17 cellular contexts compared by ENCODE assay signal in the genomic region with DNA sequence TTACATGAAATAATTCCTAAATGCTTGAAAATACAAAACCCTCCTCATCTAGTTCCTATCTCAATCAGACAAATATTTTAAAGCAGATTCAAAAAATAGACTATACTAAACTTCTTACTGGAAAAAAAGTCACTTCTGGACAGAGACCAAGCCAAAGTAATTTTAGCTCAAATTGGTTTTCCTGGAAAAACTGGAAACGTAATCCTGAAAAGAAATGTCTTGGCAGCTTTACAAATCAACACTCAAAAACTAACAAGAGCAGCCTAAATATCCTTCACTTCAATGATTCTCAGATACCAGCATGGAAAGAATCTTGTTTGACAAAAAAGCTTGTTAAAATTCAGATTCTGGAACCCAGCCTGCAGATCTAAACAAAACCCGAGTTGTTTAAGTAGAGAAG. TPM values are rescaled to one million over a fixed set of nuclear protein-coding genes. Genes with fewer than 3 reads are reported as not detected.
DNase-seq lines count a peak whose midpoint lies in the region; ATAC-seq, FAIRE-seq and TF ChIP-seq lines count a peak whose summit lies in the region.
"Had no signal": no experiment of that assay in that cellular context is flagged by ENCODE, and none has a peak within 500 bp of the region (broad histone marks: within the 10 kb centered on the region; RNA-seq: fewer than 3 reads in every experiment).

No MANE protein-coding gene starts in this region.

- H3K4me1 Mint-ChIP-seq in progenitor cell of endocrine pancreas (ENCODE audit: low read depth) = no peaks in the 10 kb centered on the region
- peaks cover 26 to 44% (median 37%) of the 10 kb centered on the region in 3 donors for H3K4me1 Mint-ChIP-seq in CD8-positive, alpha-beta memory T cell
- peaks cover 30% of the 10 kb centered on the region for H3K4me1 Mint-ChIP-seq in activated naive CD4-positive, alpha-beta T cell treated with anti-CD3 and anti-CD28 coated beads, Interleukin-2, amount 10 ng/mL, durations not matched to agents 7 days and 5 days

- no peak overlapping the region for H2AFZ ChIP-seq in K562 (ENCODE audit: low read depth, low read length)

- no peak overlapping the region for H3K4me2 ChIP-seq in K562 (ENCODE audit: insufficient read depth, low read length)

- intact Hi-C loops in K562 (cut with micrococcal nuclease) (no loop called here), right lobe of liver (cut with DNase I) (no loop called here)

- CTCF ChIA-PET in K562 (lab: Yijun Ruan, JAX; ENCODE audit: low intra/inter-chr PET ratio) = no interaction called here
- CTCF ChIA-PET in CD8-positive, alpha-beta memory T cell (lab: Charles Lee) = no interaction called here
- CTCF ChIA-PET in activated naive CD4-positive, alpha-beta T cell treated with anti-CD3 and anti-CD28 coated beads, Interleukin-2, amount 10 ng/mL, durations not matched to agents 7 days and 5 days (lab: Charles Lee) = interaction anchor here (1.4 kb wide), 1 partner anchor 14 kb away, joined by 3 read pairs; no protein-coding TSS in a partner anchor

- no peaks in the 10 kb centered on the region for H3K9me1 ChIP-seq in K562 (ENCODE audit: control insufficient read depth, insufficient read depth, low read length)

- peaks cover 3% of the 10 kb centered on the region for H3K27me3 Mint-ChIP-seq in progenitor cell of endocrine pancreas
- peaks cover 0 to 3% of the 10 kb centered on the region in 2 donors for H3K27me3 Mint-ChIP-seq in CD8-positive, alpha-beta memory T cell
- peaks cover 11% of the 10 kb centered on the region for H3K27me3 Mint-ChIP-seq in activated naive CD4-positive, alpha-beta T cell treated with anti-CD3 and anti-CD28 coated beads, Interleukin-2, amount 10 ng/mL, durations not matched to agents 7 days and 5 days

- H3K27ac ChIP-seq in K562 (ENCODE audit: extremely low read depth, low read depth, low read length) = no peak overlapping the region
- H3K27ac ChIP-seq in right lobe of liver = peak overlapping the region in 1 of 3 donors; percentile 4
- no peak overlapping the region for H3K27ac ChIP-seq in CD8-positive, alpha-beta memory T cell (ENCODE audit: low read depth, low read length)
- H3K27ac ChIP-seq: C4-2B, pancreas, upper lobe of left lung had no signal

- no peak for ATAC-seq in K562
- ATAC-seq in right lobe of liver = peak in 3 of 4 donors; percentile 38 to 59 (median 41)
- ATAC-seq: pancreas had no signal

- no peak for TF ChIP-seq EP300 in K562 (IDR thresholded peaks at IDR 0.05; ENCODE audit: low read length)

- no TSS peak for BruUV-seq in K562 (replicated peaks; lab: Mats Ljungman, UMichigan)

- WGBS in K562 (ENCODE audit: insufficient coverage, low coverage, missing lambda C conversion rate) = 0% methylated on average over 2 of the region's 2 CpGs
- 18% methylated on average over 2 of the region's 2 CpGs for WGBS in right lobe of liver (ENCODE audit: insufficient coverage, low coverage, low lambda C conversion rate, missing lambda C conversion rate)

- TF ChIP-seq RAD21 in K562 (CRISPR knock-in tag; conservative IDR thresholded peaks at IDR 0.05 in 1 of 2, IDR thresholded peaks at IDR 0.05 in 1 of 2) = no peak

- no peaks in the 10 kb centered on the region for H3K79me2 ChIP-seq in K562 (ENCODE audit: control insufficient read depth, insufficient read depth, low read length)

- no peaks in the 10 kb centered on the region for H3K9me3 ChIP-seq in K562 (replicated peaks; ENCODE audit: control insufficient read depth, insufficient read depth, low read depth, low read length)
- H3K9me3 ChIP-seq in right lobe of liver = no peaks in the 10 kb centered on the region
- H3K9me3 ChIP-seq in CD8-positive, alpha-beta memory T cell (ENCODE audit: low read length) = no peaks in the 10 kb centered on the region
- H3K9me3 ChIP-seq: esophagus muscularis mucosa, pancreas, upper lobe of left lung had no signal

- H3K27me3 ChIP-seq in K562 (ENCODE audit: control insufficient read depth in 2 of 2, insufficient read depth in 2 of 2, low read length in 2 of 2) (peaks cover 9 to 16% of the 10 kb centered on the region in 2 experiments), right lobe of liver (no peaks in the 10 kb centered on the region)
- H3K27me3 ChIP-seq in CD8-positive, alpha-beta memory T cell (ENCODE audit: insufficient read depth, low read length, poor library complexity, severe bottlenecking) = no peaks in the 10 kb centered on the region
- H3K27me3 ChIP-seq: esophagus muscularis mucosa, pancreas, upper lobe of left lung had no signal

- in situ Hi-C loops in K562 (cut with MboI) = no loop called here

- H3K4me3 ChIP-seq in AG09309 (ENCODE audit: control insufficient read depth, low read depth, low read length) (no peak overlapping the region), K562 (no peak overlapping the region), right lobe of liver (no peak overlapping the region)
- H3K4me3 ChIP-seq in CD8-positive, alpha-beta memory T cell (ENCODE audit: low read length) = no peak overlapping the region
- H3K4me3 ChIP-seq: esophagus muscularis mucosa, pancreas, upper lobe of left lung had no signal

- FAIRE-seq in K562 (lab: Jason Lieb, UNC) (peak; percentile 19), GM12891 (lab: Jason Lieb, UNC) (no peak)
- FAIRE-seq: pancreas had no signal

- POLR2A ChIA-PET in K562 (lab: Yijun Ruan, JAX) = no interaction called here
- POLR2A ChIA-PET in CD8-positive, alpha-beta memory T cell (lab: Charles Lee) = no interaction called here

- TF ChIP-seq CTCF in AG09309 (IDR thresholded peaks at IDR 0.05; ENCODE audit: control insufficient read depth, insufficient read depth, low read depth, low read length, missing control alignments) (no peak), K562 (IDR thresholded peaks at IDR 0.05 in 2 of 3, conservative IDR thresholded peaks at IDR 0.05 in 1 of 3; ENCODE audit: insufficient read depth in 2 of 3, low read depth in 1 of 3, low read length in 3 of 3) (no peak), right lobe of liver (IDR thresholded peaks at IDR 0.05) (no peak), progenitor cell of endocrine pancreas (IDR thresholded peaks at IDR 0.05; ENCODE audit: unreplicated experiment) (no peak)

- H3K4me1 ChIP-seq in K562 (replicated peaks in 1 of 2; ENCODE audit: control insufficient read depth in 2 of 2, insufficient read depth in 2 of 2, low read length in 2 of 2) (no peaks in the 10 kb centered on the region; a peak in 1 of 5 replicates), right lobe of liver (peaks cover 0 to 10% (median 3%) of the 10 kb centered on the region in 4 donors)
- H3K4me1 ChIP-seq in CD8-positive, alpha-beta memory T cell (ENCODE audit: insufficient read depth, low read length) = peaks cover 31% of the 10 kb centered on the region
- H3K4me1 ChIP-seq: pancreas had no signal

- no peaks in the 10 kb centered on the region for H4K20me1 ChIP-seq in K562 (replicated peaks; ENCODE audit: control insufficient read depth, insufficient read depth, low read length)

- H3K36me3 ChIP-seq in K562 (ENCODE audit: control insufficient read depth, insufficient read depth, low read length) (no peaks in the 10 kb centered on the region), right lobe of liver (no peaks in the 10 kb centered on the region)
- no peaks in the 10 kb centered on the region for H3K36me3 ChIP-seq in CD8-positive, alpha-beta memory T cell (ENCODE audit: insufficient read depth, low read length)
- H3K36me3 ChIP-seq: esophagus muscularis mucosa, pancreas, upper lobe of left lung had no signal

- DNase-seq in AG09309 (ENCODE audit: low read depth) (peak; percentile 38), LHCN-M2 (ENCODE audit: low read depth) (peak; percentile 42), K562 (ENCODE audit: extremely low read depth in 1 of 4, low spot score in 3 of 4) (no peak), right lobe of liver (no peak), progenitor cell of endocrine pancreas (ENCODE audit: low spot score, unreplicated experiment) (no peak), GM12891 (ENCODE audit: insufficient read length, low spot score) (no peak)
- DNase-seq in CD8-positive, alpha-beta memory T cell = no peak
- no peak for DNase-seq in activated naive CD4-positive, alpha-beta T cell treated with anti-CD3 and anti-CD28 coated beads, Interleukin-2, amount 10 ng/mL, durations not matched to agents 7 days and 5 days
- DNase-seq: activated CD8-positive, alpha-beta memory T cell treated with anti-CD3 and anti-CD28 coated beads for 24 hours; midbrain; NCI-H1436 treated with DMSO at 0.1 percent for 48 hours; pancreas; stimulated activated CD8-positive, alpha-beta memory T cell treated with anti-CD3 and anti-CD28 coated beads, Interleukin-4, amount 100 ng/mL, for 48 hours; upper lobe of left lung had no signal

- H3K9me3 Mint-ChIP-seq in progenitor cell of endocrine pancreas (ENCODE audit: low read depth) = no peaks in the 10 kb centered on the region
- no peaks in the 10 kb centered on the region for H3K9me3 Mint-ChIP-seq in CD8-positive, alpha-beta memory T cell
- no peaks in the 10 kb centered on the region for H3K9me3 Mint-ChIP-seq in activated naive CD4-positive, alpha-beta T cell treated with anti-CD3 and anti-CD28 coated beads, Interleukin-2, amount 10 ng/mL, durations not matched to agents 7 days and 5 days

- TF ChIP-seq POLR2A in K562 (conservative IDR thresholded peaks at IDR 0.05) = no peak
- TF ChIP-seq POLR2A in right lobe of liver (IDR thresholded peaks at IDR 0.05) = no peak
- TF ChIP-seq POLR2A in GM12891 (IDR thresholded peaks at IDR 0.05; ENCODE audit: low read depth, low read length) = no peak

- no peak overlapping the region for H3K27ac Mint-ChIP-seq in progenitor cell of endocrine pancreas
- peak overlapping the region in 2 of 8 donors; percentile 33 to 46 for H3K27ac Mint-ChIP-seq in CD8-positive, alpha-beta memory T cell
- no peak overlapping the region for H3K27ac Mint-ChIP-seq in activated naive CD4-positive, alpha-beta T cell treated with anti-CD3 and anti-CD28 coated beads, Interleukin-2, amount 10 ng/mL, durations not matched to agents 7 days and 5 days

- H3K36me3 Mint-ChIP-seq in progenitor cell of endocrine pancreas (ENCODE audit: insufficient read depth) = no peaks in the 10 kb centered on the region
- H3K36me3 Mint-ChIP-seq in CD8-positive, alpha-beta memory T cell = no peaks in the 10 kb centered on the region
- H3K36me3 Mint-ChIP-seq in activated naive CD4-positive, alpha-beta T cell treated with anti-CD3 and anti-CD28 coated beads, Interleukin-2, amount 10 ng/mL, durations not matched to agents 7 days and 5 days = no peaks in the 10 kb centered on the region

- no peak overlapping the region for H3K4me3 Mint-ChIP-seq in progenitor cell of endocrine pancreas (ENCODE audit: low read depth)
- H3K4me3 Mint-ChIP-seq in CD8-positive, alpha-beta memory T cell = no peak overlapping the region
- H3K4me3 Mint-ChIP-seq in activated naive CD4-positive, alpha-beta T cell treated with anti-CD3 and anti-CD28 coated beads, Interleukin-2, amount 10 ng/mL, durations not matched to agents 7 days and 5 days = no peak overlapping the region

- no peak overlapping the region for H3K9ac ChIP-seq in K562 (ENCODE audit: insufficient read depth in 1 of 2, low read depth in 2 of 2, low read length in 2 of 2)

RNA-seq across cellular contexts. Expression of gene GPR88, which starts 9.1 kb away (rescaled TPM):
- total RNA-seq in LHCN-M2 (2014; rRNA removed) (0.17 TPM in 1 of 2 replicates, not detected in the other), K562 (2014; rRNA removed) (not detected in 2 replicates), K562 (2014; rRNA removed; fragmentation: Illumina TruSeq; extraction: Trizol) (not detected in 2 replicates), K562 (2015; rRNA removed; fragmentation: Illumina TruSeq; extraction: Trizol) (not detected in 2 replicates), K562 (2021) (not detected in 2 replicates), right lobe of liver (10 to 100 TPM in 1 of 6 experiments, 1 to 10 TPM in 5; 1.1 to 20.9 (median 3.3) TPM), progenitor cell of endocrine pancreas (not detected in 2 replicates)
- not detected for polyA plus RNA-seq in LHCN-M2 (2012)
- total RNA-seq in K562 (2011; cell fraction: chromatin; rRNA removed; ENCODE audit: low replicate concordance) = not detected in 2 replicates
- total RNA-seq in K562 (2011; cell fraction: nucleolus; rRNA removed) = not detected in 2 replicates
- not detected in 2 replicates for total RNA-seq in K562 (2011; cell fraction: nucleoplasm; rRNA removed)
- polyA plus RNA-seq in K562 (2011; rRNA removed) (not detected in 2 replicates), K562 (2014; fragmentation: Illumina TruSeq; extraction: Trizol) (not detected in 2 replicates), K562 (2014; fragmentation: Nextera tagmentation; extraction: Ambion mirVana) (not detected), K562 (2014; rRNA removed) (not detected in 2 replicates)
- not detected in 2 replicates for polyA plus RNA-seq in K562 (2011; cell fraction: cytosol; rRNA removed)
- polyA plus RNA-seq in K562 (2011; cell fraction: nucleus; rRNA removed) = not detected in 2 replicates
- polyA plus RNA-seq in K562 (2012) = not detected in 2 replicates
- not detected in 2 replicates for polyA minus RNA-seq in K562 (2011; rRNA and poly(A)+ RNA removed)
- not detected in 2 replicates for polyA minus RNA-seq in K562 (2011; cell fraction: cytosol; rRNA and poly(A)+ RNA removed)
- not detected in 2 replicates for polyA minus RNA-seq in K562 (2011; cell fraction: nucleus; rRNA and poly(A)+ RNA removed)
- not detected for polyA plus RNA-seq in GM12891 (2012; ENCODE audit: low read depth, missing spikeins)
- under 1 TPM in 1 of 2 experiments, not detected in 1; 0.07 TPM for total RNA-seq in CD8-positive, alpha-beta memory T cell
- polyA plus RNA-seq in CD8-positive, alpha-beta memory T cell = not detected
- total RNA-seq: SK-MEL-5 had no signal
- polyA plus RNA-seq: pancreas had no signal

Comparison
In these comparisons a context has a peak if more than half of its experiments do, and no peak if none do; other contexts are left out.
1. DNase-seq: peak in AG09309 (single experiment) and LHCN-M2 (single experiment); none in K562 (0 of 4), right lobe of liver (0 of 3), progenitor cell of endocrine pancreas (single experiment), GM12891 (single experiment), CD8-positive, alpha-beta memory T cell (0 of 5) and activated naive CD4-positive, alpha-beta T cell treated with anti-CD3 and anti-CD28 coated beads, Interleukin-2, amount 10 ng/mL, durations not matched to agents 7 days and 5 days (single experiment).